In the genomic region with DNA sequence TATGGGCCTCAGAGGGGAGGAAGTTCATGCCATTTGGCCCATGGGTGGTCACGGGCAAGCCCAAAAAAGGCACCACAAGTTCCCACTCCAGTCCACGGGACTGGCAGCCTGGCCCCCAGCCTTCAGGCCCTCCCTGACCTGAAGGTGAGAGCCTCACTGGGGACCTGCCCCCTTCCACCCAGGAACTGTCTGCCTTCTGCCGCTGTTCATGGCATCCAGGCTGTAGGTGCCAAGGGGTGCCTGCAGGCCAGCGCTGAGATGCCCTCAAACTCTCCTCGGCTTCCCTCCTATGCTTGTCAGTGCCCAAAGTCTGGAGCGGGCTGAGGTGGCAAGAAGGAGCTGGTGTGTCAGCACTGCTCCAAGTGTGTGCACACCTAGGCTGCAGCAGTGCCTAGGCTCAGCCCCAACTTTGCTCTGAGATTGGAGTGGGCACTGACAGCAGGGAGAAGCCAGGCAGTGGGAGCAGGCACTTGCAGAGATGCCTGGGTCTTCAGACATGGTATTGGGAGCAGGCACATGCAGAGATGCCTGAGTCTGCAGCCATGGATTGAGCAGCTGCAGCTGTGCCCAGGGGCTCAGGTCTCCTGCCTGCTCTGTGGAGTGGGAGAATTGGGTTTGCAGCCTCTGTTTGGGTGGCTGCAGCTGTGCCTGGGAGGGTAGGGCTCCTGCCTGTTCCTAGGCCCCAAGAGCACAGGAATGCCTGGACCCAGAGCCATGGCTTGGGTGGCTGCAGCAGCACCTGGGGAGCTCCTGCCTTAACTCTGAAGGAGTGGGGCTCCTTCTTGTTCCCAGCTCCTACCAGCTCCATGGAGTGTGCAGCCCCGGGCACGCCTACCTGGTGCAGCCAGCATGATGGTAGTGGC, we compare ENCODE assay signal across 21 cellular contexts. TPM values are rescaled to one million over a fixed set of nuclear protein-coding genes. Genes with fewer than 3 reads are reported as not detected.
A peak's percentile ranks its signal among the peaks of the same experiment; 100 is the strongest.
DNase-seq lines count a peak whose midpoint lies in the region; ATAC-seq and TF ChIP-seq lines count a peak whose summit lies in the region.
"Had no signal": no experiment of that assay in that cellular context is flagged by ENCODE, and none has a peak within 500 bp of the region (broad histone marks: within the 10 kb centered on the region; RNA-seq: fewer than 3 reads in every experiment).

No MANE protein-coding gene starts in this region.

- intact Hi-C loops in Panc1 (cut with micrococcal nuclease; ENCODE audit: unreplicated experiment): no loop called here

- TF ChIP-seq POLR2A in Peyer's patch (IDR thresholded peaks at IDR 0.05): no peak

- TF ChIP-seq CTCF in Panc1 (IDR thresholded peaks at IDR 0.05) (no peak), coronary artery (IDR thresholded peaks at IDR 0.05) (no peak), Peyer's patch (IDR thresholded peaks at IDR 0.05) (no peak)

- H3K36me3 Mint-ChIP-seq in stimulated activated memory B cell treated with anti-CD40 and anti-IgM and Interleukin-4, amounts not matched to agents 10 μg/mL and 1 μg/mL and 100 μg/mL, for 72 hours: no peaks in the 10 kb centered on the region
- H3K36me3 Mint-ChIP-seq: CD4-positive, alpha-beta memory T cell had no signal

- H3K4me1 ChIP-seq in Panc1 (ENCODE audit: control insufficient read depth, insufficient read depth, low read length) (no peaks in the 10 kb centered on the region; the same call in 1 of the 2 replicates), Peyer's patch (no peaks in the 10 kb centered on the region)
- H3K4me1 ChIP-seq: HAP-1 had no signal

- H3K4me3 ChIP-seq in Panc1 (ENCODE audit: low read depth in 2 of 2, low read length in 2 of 2) (no peak overlapping the region), coronary artery (no peak overlapping the region), Peyer's patch (no peak overlapping the region)
- H3K4me3 ChIP-seq: HAP-1 had no signal

- H3K27ac ChIP-seq in Panc1 (ENCODE audit: low read length): no peak overlapping the region
- no peak overlapping the region for H3K27ac ChIP-seq in coronary artery
- no peak overlapping the region for H3K27ac ChIP-seq in Peyer's patch

- no peaks in the 10 kb centered on the region for H3K4me1 Mint-ChIP-seq in stimulated activated memory B cell treated with anti-CD40 and anti-IgM and Interleukin-4, amounts not matched to agents 10 μg/mL and 1 μg/mL and 100 μg/mL, for 72 hours
- H3K4me1 Mint-ChIP-seq: CD4-positive, alpha-beta memory T cell had no signal

- CTCF ChIA-PET in Panc1 (lab: Charles Lee): no interaction called here

- H3K27me3 ChIP-seq in Panc1 (ENCODE audit: control insufficient read depth, insufficient read depth, low read length): peaks cover 8% of the 10 kb centered on the region; the same call in 1 of the 2 replicates
- H3K27me3 ChIP-seq in Peyer's patch: no peaks in the 10 kb centered on the region

- DNase-seq in Panc1 (ENCODE audit: low read depth, low spot score) (no peak), coronary artery (ENCODE audit: low spot score) (peak; percentile 62), islet precursor cell (peak; percentile 34), Peyer's patch (no peak)
- DNase-seq: C1 segment of cervical spinal cord; Calu3; CD4-positive, alpha-beta memory T cell; COR-L47; DMS53; DMS79 treated with DMSO at 0.1 percent for 48 hours; GF-D8; GOT3; HFFc6 had no signal

- no peak overlapping the region for H3K4me3 Mint-ChIP-seq in stimulated activated memory B cell treated with anti-CD40 and anti-IgM and Interleukin-4, amounts not matched to agents 10 μg/mL and 1 μg/mL and 100 μg/mL, for 72 hours
- H3K4me3 Mint-ChIP-seq: CD4-positive, alpha-beta memory T cell; HFFc6 had no signal

- BruUV-seq in Panc1 (replicated peaks; lab: Mats Ljungman, UMichigan): no TSS peak

- H3K9me3 ChIP-seq in Panc1 (ENCODE audit: control insufficient read depth, insufficient read depth, low read depth, low read length) (no peaks in the 10 kb centered on the region), Peyer's patch (no peaks in the 10 kb centered on the region)
- H3K9me3 ChIP-seq: HAP-1 had no signal

- H3K27me3 Mint-ChIP-seq in stimulated activated memory B cell treated with anti-CD40 and anti-IgM and Interleukin-4, amounts not matched to agents 10 μg/mL and 1 μg/mL and 100 μg/mL, for 72 hours: peaks cover 9% of the 10 kb centered on the region

- H3K36me3 ChIP-seq in Panc1 (ENCODE audit: control insufficient read depth, insufficient read depth, low read length) (no peaks in the 10 kb centered on the region), Peyer's patch (no peaks in the 10 kb centered on the region)
- H3K36me3 ChIP-seq: HAP-1 had no signal

- POLR2A ChIA-PET in Panc1 (lab: Charles Lee): interaction anchor here (1.1 kb wide), 1 partner anchor 223 kb away, joined by 4 read pairs; no protein-coding TSS in a partner anchor

- peak; percentile 48; the same call in 1 of the 2 replicates for ATAC-seq in Panc1
- peak; percentile 60 for ATAC-seq in stimulated activated memory B cell treated with anti-CD40 and anti-IgM and Interleukin-4, amounts not matched to agents 10 μg/mL and 1 μg/mL and 100 μg/mL, for 72 hours
- ATAC-seq in GM21447 (IDR thresholded peaks at IDR 0.05; ENCODE audit: unreplicated experiment): no peak

- no peak overlapping the region for H3K27ac Mint-ChIP-seq in stimulated activated memory B cell treated with anti-CD40 and anti-IgM and Interleukin-4, amounts not matched to agents 10 μg/mL and 1 μg/mL and 100 μg/mL, for 72 hours
- H3K27ac Mint-ChIP-seq: CD4-positive, alpha-beta memory T cell; HFFc6 had no signal

- peaks cover 11% of the 10 kb centered on the region for H3K9me3 Mint-ChIP-seq in stimulated activated memory B cell treated with anti-CD40 and anti-IgM and Interleukin-4, amounts not matched to agents 10 μg/mL and 1 μg/mL and 100 μg/mL, for 72 hours
- H3K9me3 Mint-ChIP-seq: HFFc6 had no signal

- in situ Hi-C loops in Panc1 (cut with HindIII; ENCODE audit: low pct_unique_long_range_greater_than_20kb, low sequenced_read_pairs): no loop called here

RNA-seq across cellular contexts. Expression of gene PRR23C, which starts 44.0 kb away (rescaled TPM):
- not detected for total RNA-seq in Panc1 (2021; ENCODE audit: unreplicated experiment)
- polyA plus RNA-seq in Panc1 (2012; ENCODE audit: insufficient read length): not detected
- not detected for total RNA-seq in Peyer's patch
- total RNA-seq: A172; A673; Calu3; CD4-positive, alpha-beta memory T cell; Daoy; G401; HFFc6 had no signal
- polyA plus RNA-seq: BJ; CD4-positive, alpha-beta memory T cell had no signal

Comparison
In these comparisons a context has a peak if more than half of its experiments do, and no peak if none do; other contexts are left out.
1. DNase-seq: peak in coronary artery (single experiment) and islet precursor cell (single experiment); none in Panc1 (single experiment) and Peyer's patch (0 of 3).